In the genomic region with DNA sequence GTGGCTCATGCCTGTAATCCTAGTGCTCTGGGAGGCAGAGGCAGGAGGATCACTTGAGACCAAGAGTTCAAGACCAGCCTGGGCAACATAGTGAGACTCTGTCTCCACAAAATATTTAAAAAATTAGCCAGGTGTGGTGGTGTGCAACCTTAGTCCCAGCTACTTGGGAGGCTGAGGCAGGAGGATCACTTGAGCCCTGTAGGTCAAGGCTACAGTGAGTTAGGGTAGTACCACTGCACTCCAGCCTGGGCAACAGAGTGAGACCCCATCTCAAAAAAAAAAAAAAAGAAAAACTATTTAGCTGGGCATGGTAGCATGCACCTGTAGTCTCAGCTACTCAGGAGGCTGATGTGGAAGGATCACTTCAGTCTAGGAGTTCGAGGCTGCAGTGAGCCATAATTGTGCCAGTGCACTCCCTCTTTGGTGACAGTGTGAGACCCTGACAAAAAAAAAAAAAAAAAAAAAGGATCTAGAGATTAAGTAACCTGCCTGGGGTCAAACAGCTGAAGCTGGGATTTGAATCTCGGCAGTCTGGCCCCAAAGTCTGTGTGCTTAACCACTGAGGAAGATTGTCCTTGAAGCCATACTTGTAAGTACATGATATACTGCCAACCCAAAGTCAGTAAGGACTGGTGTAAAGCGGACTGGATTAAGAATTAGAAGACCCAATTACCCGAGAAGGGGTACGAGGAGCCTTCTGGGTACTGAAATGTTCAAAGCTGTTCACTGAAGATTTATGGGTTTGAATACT, we compare ENCODE assay signal across 19 cellular contexts. TPM values are rescaled to one million over a fixed set of nuclear protein-coding genes. Genes with fewer than 3 reads are reported as not detected.
DNase-seq lines count a peak whose midpoint lies in the region; ATAC-seq and TF ChIP-seq lines count a peak whose summit lies in the region.
"Had no signal": no experiment of that assay in that cellular context is flagged by ENCODE, and none has a peak within 500 bp of the region (broad histone marks: within the 10 kb centered on the region; RNA-seq: fewer than 3 reads in every experiment).

No MANE protein-coding gene starts in this region.

- CTCF ChIA-PET in WTC11 (lab: Charles Lee), result interaction anchor here (1.2 to 3.7 kb wide), 6 partner anchors 88 to 153 kb away, joined by 3 to 42 read pairs (median 12); no protein-coding TSS in a partner anchor

- H3K9me3 ChIP-seq in BLaER1 (no peaks in the 10 kb centered on the region), mucosa of descending colon (no peaks in the 10 kb centered on the region)
- H3K9me3 ChIP-seq: BE2C, Caco-2 had no signal

- H3K36me3 ChIP-seq in BLaER1 (peaks cover 34% of the 10 kb centered on the region), mucosa of descending colon (ENCODE audit: low read depth) (no peaks in the 10 kb centered on the region)
- H3K36me3 ChIP-seq: BE2C had no signal

- H3K27me3 ChIP-seq in BLaER1, result no peaks in the 10 kb centered on the region
- H3K27me3 ChIP-seq: BE2C had no signal

- no peak for ATAC-seq in WTC11
- no peak for ATAC-seq in mucosa of descending colon
- ATAC-seq: CD8-positive, alpha-beta T cell; HCT116 had no signal

- POLR2A ChIA-PET in WTC11 (lab: Charles Lee), result interaction anchor here (0.7 to 0.8 kb wide), 2 partner anchors 10 to 85 kb away, joined by 4 to 7 read pairs; no protein-coding TSS in a partner anchor

- H3K27ac ChIP-seq in BLaER1, result no peak overlapping the region
- H3K27ac ChIP-seq: 22Rv1, C4-2B, GM23248 had no signal

- H3K4me3 Mint-ChIP-seq in WTC11, result no peak overlapping the region
- H3K4me3 Mint-ChIP-seq: CD4-positive, CD25-positive, alpha-beta regulatory T cell; CD8-positive, alpha-beta T cell; H9; HFFc6 had no signal

- DNase-seq in NCI-H82 (lab: John Stamatoyannopoulos, UW) (peak; percentile 87), WTC11 (ENCODE audit: low spot score) (no peak), AG08395 (ENCODE audit: low spot score) (no peak), mucosa of descending colon (no peak)
- no peak for DNase-seq in stimulated activated CD4-positive, alpha-beta T cell treated with anti-CD3 and anti-CD28 coated beads, Interleukin-2, amount 100 ng/mL, for 48 hours
- DNase-seq: AML-193; BE2C; Caco-2; CD4-positive, CD25-positive, alpha-beta regulatory T cell; CD8-positive, alpha-beta T cell; DMS153; DND-41; GM23248; H9; HFFc6 had no signal

- no peak overlapping the region for H3K9ac ChIP-seq in BLaER1
- H3K9ac ChIP-seq: GM23248 had no signal

- no peak overlapping the region for H3K4me3 ChIP-seq in BLaER1
- H3K4me3 ChIP-seq in mucosa of descending colon, result no peak overlapping the region
- H3K4me3 ChIP-seq: GM23248 had no signal

- H3K4me1 ChIP-seq in BLaER1 (peaks cover 63% of the 10 kb centered on the region), mucosa of descending colon (ENCODE audit: low read depth) (peaks cover 42% of the 10 kb centered on the region)
- H3K4me1 ChIP-seq: Caco-2 had no signal

- no peak overlapping the region for H3K27ac Mint-ChIP-seq in WTC11
- H3K27ac Mint-ChIP-seq: CD4-positive, CD25-positive, alpha-beta regulatory T cell; CD8-positive, alpha-beta T cell; H9; HFFc6 had no signal

- intact Hi-C loops in mucosa of descending colon (cut with DNase I, micrococcal nuclease), result no loop called here

- peaks cover 97% of the 10 kb centered on the region for H4K20me1 ChIP-seq in BLaER1

- peak overlapping the region; percentile 82 for H3K4me2 ChIP-seq in BLaER1

- peaks cover 18% of the 10 kb centered on the region for H3K27me3 Mint-ChIP-seq in WTC11 (ENCODE audit: low read depth)

- peaks cover 31% of the 10 kb centered on the region for H3K4me1 Mint-ChIP-seq in WTC11

- H3K36me3 Mint-ChIP-seq in WTC11, result no peaks in the 10 kb centered on the region
- H3K36me3 Mint-ChIP-seq: CD4-positive, CD25-positive, alpha-beta regulatory T cell; CD8-positive, alpha-beta T cell had no signal

- TF ChIP-seq CTCF in WTC11 (IDR thresholded peaks at IDR 0.05) (no peak), mucosa of descending colon (IDR thresholded peaks at IDR 0.05) (no peak)

- no peaks in the 10 kb centered on the region for H3K9me3 Mint-ChIP-seq in WTC11
- H3K9me3 Mint-ChIP-seq: CD8-positive, alpha-beta T cell; H9; HFFc6 had no signal

TF ChIP-seq in WTC11, 78 proteins besides CTCF, POLR2A, EP300 and RAD21:
- TF ChIP-seq ZNF121 (CRISPR knock-in tag; IDR thresholded peaks at IDR 0.05) (peak; percentile 90), MYBL2 (CRISPR knock-in tag; IDR thresholded peaks at IDR 0.05) (no peak)
TF ChIP-seq in WTC11: peak in this region for 1.

RNA-seq across cellular contexts. Expression of a gene that starts 31.8 kb away (rescaled TPM):
- total RNA-seq in WTC11 (2021) (3.2 to 5.3 TPM (median 3.4 TPM) in 3 replicates), mucosa of descending colon (10 to 100 TPM in 2 of 3 donors, 1 to 10 TPM in 1; 4.3 to 33.3 (median 26.4) TPM)
- total RNA-seq: Caco-2; CD4-positive, CD25-positive, alpha-beta regulatory T cell; CD8-positive, alpha-beta T cell; HFFc6 had no signal
